Comparison of ENCODE assay signal across 20 cellular contexts in genomic region chr2:23464156-23464555, GRCh38.
DNase-seq lines count a peak whose midpoint lies in the region; ATAC-seq and TF ChIP-seq lines count a peak whose summit lies in the region.
"Had no signal": no experiment of that assay in that cellular context is flagged by ENCODE, and none has a peak within 500 bp of the region (broad histone marks: within the 10 kb centered on the region; RNA-seq: fewer than 3 reads in every experiment).

No MANE protein-coding gene starts in this region.

- ATAC-seq in GM23338 = no peak
- ATAC-seq in heart right ventricle = no peak
- ATAC-seq: A549, HCT116 had no signal

- TF ChIP-seq CTCF in GM23338 (conservative IDR thresholded peaks at IDR 0.05; ENCODE audit: low read depth in 2 of 2) = no peak
- no peak for TF ChIP-seq CTCF in spleen (IDR thresholded peaks at IDR 0.05 in 8 of 11, conservative IDR thresholded peaks at IDR 0.05 in 3 of 11)
- no peak for TF ChIP-seq CTCF in heart right ventricle (IDR thresholded peaks at IDR 0.05)

- H4K20me1 ChIP-seq in GM23338 (replicated peaks; ENCODE audit: insufficient read depth) = no peaks in the 10 kb centered on the region

- DNase-seq in NCI-H1436 (lab: John Stamatoyannopoulos, UW) (peak; percentile 10), NCI-H1436 treated with DMSO at 0.1 percent for 48 hours (lab: John Stamatoyannopoulos, UW) (no peak), GM23338 (ENCODE audit: low spot score) (no peak), NCI-H69 (lab: John Stamatoyannopoulos, UW) (peak; percentile 8), spleen (peak; percentile 44), heart right ventricle (no peak)
- no peak for DNase-seq in stimulated activated CD4-positive, alpha-beta T cell treated with anti-CD3 and anti-CD28 coated beads, Interleukin-4, amount 100 ng/mL, for 1 hour
- DNase-seq: AML-193; CD4-positive, alpha-beta T cell; DMS153; DMS79; GDM1; GOT3; H7; HFFc6 had no signal

- no peak overlapping the region for H3K4me2 ChIP-seq in GM23338
- H3K4me2 ChIP-seq: A549 had no signal

- H3K9me2 ChIP-seq in GM23338 (ENCODE audit: insufficient read depth) = peaks cover 3% of the 10 kb centered on the region; the same call in 1 of the 2 replicates

- H3K4me3 ChIP-seq in GM23338 (no peak overlapping the region), spleen (no peak overlapping the region), heart right ventricle (no peak overlapping the region)
- H3K4me3 ChIP-seq: A549 had no signal

- peaks cover 2% of the 10 kb centered on the region for H3K27me3 Mint-ChIP-seq in GM23338 (ENCODE audit: insufficient read depth, low read depth, poor library complexity)

- H3K9me3 ChIP-seq in spleen (no peaks in the 10 kb centered on the region), heart right ventricle (no peaks in the 10 kb centered on the region)
- H3K9me3 ChIP-seq: A549 had no signal

- H3K36me3 ChIP-seq in GM23338 (ENCODE audit: insufficient read depth) (no peaks in the 10 kb centered on the region), spleen (no peaks in the 10 kb centered on the region), heart right ventricle (no peaks in the 10 kb centered on the region)

- peaks cover 3% of the 10 kb centered on the region; the same call in 1 of the 3 replicates for H3K4me1 Mint-ChIP-seq in GM23338

- TF ChIP-seq POLR2A in spleen (IDR thresholded peaks at IDR 0.05) = no peak

- intact Hi-C loops in spleen (cut with DNase I; ENCODE audit: low total_unique reads) = no loop called here
- intact Hi-C loops in heart right ventricle (cut with DNase I) = no loop called here

- H3K27ac Mint-ChIP-seq in GM23338 = 0 out of 2 replicates have a peak overlapping the region, but pooled peaks have one; percentile 41
- H3K27ac Mint-ChIP-seq: CD4-positive, alpha-beta T cell; HFFc6 had no signal

- 47 to 55% (median 52%) methylated on average over 6 of the region's 6 CpGs for WGBS in spleen, 5 donors
- WGBS in heart right ventricle, 2 donors = 58 to 68% methylated on average over 6 of the region's 6 CpGs

- H3K27me3 ChIP-seq in GM23338 (ENCODE audit: insufficient read depth) (no peaks in the 10 kb centered on the region), spleen (replicated peaks in 1 of 7) (peaks cover 0 to 35% (median 0%) of the 10 kb centered on the region in 7 donors), heart right ventricle (peaks cover 0 to 47% (median 15%) of the 10 kb centered on the region in 7 donors)

- no peak overlapping the region for H2AFZ ChIP-seq in GM23338

- no peaks in the 10 kb centered on the region for H3K79me2 ChIP-seq in GM23338 (replicated peaks; ENCODE audit: insufficient read depth)

- H3K4me1 ChIP-seq in GM23338 (ENCODE audit: insufficient read depth) (no peaks in the 10 kb centered on the region), spleen (no peaks in the 10 kb centered on the region), heart right ventricle (no peaks in the 10 kb centered on the region)
- H3K4me1 ChIP-seq: A549 had no signal

- H3K9me3 Mint-ChIP-seq in GM23338 = no peaks in the 10 kb centered on the region
- H3K9me3 Mint-ChIP-seq: CD4-positive, alpha-beta T cell; HFFc6 had no signal

- H3F3A ChIP-seq in GM23338 (replicated peaks; ENCODE audit: low read depth) = no peaks in the 10 kb centered on the region

- no peak overlapping the region for H3K4me3 Mint-ChIP-seq in GM23338
- H3K4me3 Mint-ChIP-seq: CD4-positive, alpha-beta T cell; HFFc6 had no signal

- H3K27ac ChIP-seq in GM23338 (ENCODE audit: low read depth) (no peak overlapping the region), spleen (no peak overlapping the region), heart right ventricle (no peak overlapping the region)
- H3K27ac ChIP-seq: 22Rv1, A549, C4-2B, HL-60 had no signal

- no peaks in the 10 kb centered on the region for H3K36me3 Mint-ChIP-seq in GM23338 (ENCODE audit: low read depth)

TF ChIP-seq in GM23338, 12 proteins besides CTCF, POLR2A, EP300 and RAD21 (continues in another document):
- no peak for TF ChIP-seq ZNF462 (CRISPR knock-in tag; IDR thresholded peaks at IDR 0.05)
- no peak for TF ChIP-seq NANOG (IDR thresholded peaks at IDR 0.05; ENCODE audit: borderline replicate concordance)
- TF ChIP-seq EZH2phosphoT487 (IDR thresholded peaks at IDR 0.05; ENCODE audit: unreplicated experiment) = no peak
- TF ChIP-seq, protein P1, sequence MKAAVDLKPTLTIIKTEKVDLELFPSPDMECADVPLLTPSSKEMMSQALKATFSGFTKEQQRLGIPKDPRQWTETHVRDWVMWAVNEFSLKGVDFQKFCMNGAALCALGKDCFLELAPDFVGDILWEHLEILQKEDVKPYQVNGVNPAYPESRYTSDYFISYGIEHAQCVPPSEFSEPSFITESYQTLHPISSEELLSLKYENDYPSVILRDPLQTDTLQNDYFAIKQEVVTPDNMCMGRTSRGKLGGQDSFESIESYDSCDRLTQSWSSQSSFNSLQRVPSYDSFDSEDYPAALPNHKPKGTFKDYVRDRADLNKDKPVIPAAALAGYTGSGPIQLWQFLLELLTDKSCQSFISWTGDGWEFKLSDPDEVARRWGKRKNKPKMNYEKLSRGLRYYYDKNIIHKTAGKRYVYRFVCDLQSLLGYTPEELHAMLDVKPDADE (IDR thresholded peaks at IDR 0.05) = no peak
- TF ChIP-seq JUNB (IDR thresholded peaks at IDR 0.05; ENCODE audit: unreplicated experiment) = no peak

Comparison
In these comparisons a context has a peak if more than half of its experiments do, and no peak if none do; other contexts are left out.
1. DNase-seq: peak in NCI-H1436 (single experiment), NCI-H69 (single experiment) and spleen (single experiment); none in NCI-H1436 treated with DMSO at 0.1 percent for 48 hours (single experiment), GM23338 (single experiment), heart right ventricle (0 of 2) and stimulated activated CD4-positive, alpha-beta T cell treated with anti-CD3 and anti-CD28 coated beads, Interleukin-4, amount 100 ng/mL, for 1 hour (single experiment).